ENCODE assay signal across 15 cellular contexts in the genomic region with DNA sequence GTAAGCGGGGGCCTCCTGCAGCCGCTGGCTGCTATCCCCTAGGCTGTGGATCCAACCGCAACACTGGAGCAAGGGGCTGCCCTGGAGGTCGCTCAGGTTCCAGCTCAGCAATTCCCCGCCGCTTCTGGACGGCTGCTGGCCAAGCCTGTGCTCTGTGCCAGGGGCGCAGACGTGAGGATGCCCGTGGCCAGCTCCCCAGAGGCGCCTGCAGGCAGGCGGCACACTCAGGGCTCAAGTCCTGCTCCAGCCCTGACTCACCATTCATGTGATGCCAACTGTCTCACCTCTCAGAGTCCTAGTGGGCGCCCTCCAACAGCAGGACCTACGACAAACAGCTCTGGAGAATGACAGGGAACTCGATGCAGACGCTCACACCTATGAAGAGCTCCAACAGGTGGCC. TPM values are rescaled to one million over a fixed set of nuclear protein-coding genes. Genes with fewer than 3 reads are reported as not detected.
A peak's percentile ranks its signal among the peaks of the same experiment; 100 is the strongest.
DNase-seq lines count a peak whose midpoint lies in the region; ATAC-seq and TF ChIP-seq lines count a peak whose summit lies in the region.
"Had no signal": no experiment of that assay in that cellular context is flagged by ENCODE, and none has a peak within 500 bp of the region (broad histone marks: within the 10 kb centered on the region; RNA-seq: fewer than 3 reads in every experiment).

No MANE protein-coding gene starts in this region.

- ATAC-seq in GM23338 (no peak), left ventricle myocardium superior (peak; percentile 82)
- ATAC-seq: activated CD8-positive, alpha-beta memory T cell treated with anti-CD3 and anti-CD28 coated beads, Interleukin-2, amount 10 ng/mL, durations not matched to agents 7 days and 5 days had no signal

- H4K20me1 ChIP-seq in GM23338 (replicated peaks; ENCODE audit: insufficient read depth), result no peaks in the 10 kb centered on the region
- H4K20me1 ChIP-seq in osteoblast (ENCODE audit: insufficient read depth, low read length), result peaks cover 31% of the 10 kb centered on the region

- H3K27ac Mint-ChIP-seq in GM23338, result peak overlapping the region; percentile 88
- H3K27ac Mint-ChIP-seq in immature natural killer cell, result no peak overlapping the region
- H3K27ac Mint-ChIP-seq: activated CD8-positive, alpha-beta memory T cell treated with anti-CD3 and anti-CD28 coated beads, Interleukin-2, amount 10 ng/mL, durations not matched to agents 7 days and 5 days had no signal

- no peaks in the 10 kb centered on the region for H3K9me2 ChIP-seq in GM23338 (ENCODE audit: insufficient read depth)

- H3K4me1 ChIP-seq in GM23338 (ENCODE audit: insufficient read depth) (no peaks in the 10 kb centered on the region), osteoblast (ENCODE audit: insufficient read depth, low read length) (peaks cover 10% of the 10 kb centered on the region)

- H2AFZ ChIP-seq in GM23338 (no peak overlapping the region), osteoblast (ENCODE audit: low read length) (no peak overlapping the region)

- intact Hi-C loops in left ventricle myocardium superior (cut with micrococcal nuclease), result no loop called here

- no peaks in the 10 kb centered on the region for H3K9me3 Mint-ChIP-seq in GM23338
- no peaks in the 10 kb centered on the region for H3K9me3 Mint-ChIP-seq in immature natural killer cell
- H3K9me3 Mint-ChIP-seq: naive B cell had no signal

- H3K36me3 ChIP-seq in GM23338 (ENCODE audit: insufficient read depth), result no peaks in the 10 kb centered on the region
- no peaks in the 10 kb centered on the region for H3K36me3 ChIP-seq in osteoblast (ENCODE audit: insufficient read depth, low read length)

- H3K4me3 Mint-ChIP-seq in GM23338 (no peak overlapping the region), immature natural killer cell (no peak overlapping the region)
- H3K4me3 Mint-ChIP-seq: activated CD8-positive, alpha-beta memory T cell treated with anti-CD3 and anti-CD28 coated beads, Interleukin-2, amount 10 ng/mL, durations not matched to agents 7 days and 5 days had no signal

- in situ Hi-C loops in GM13977 (cut with MboI; ENCODE audit: low pct_unique_long_range_greater_than_20kb, low sequenced_read_pairs, unreplicated experiment), result no loop called here

- DNase-seq in GM23338 (ENCODE audit: low spot score) (no peak), anterior cingulate cortex (lab: John Stamatoyannopoulos, UW) (peak in 41 of 58 donors; percentile 29 to 85 (median 63)), left ventricle myocardium superior (peak; percentile 84), osteoblast (ENCODE audit: insufficient read length, low spot score, missing footprints) (peak; percentile 82), GM13977 (ENCODE audit: low spot score) (no peak), activated gamma-delta T cell treated with Interleukin-2 at 50 U/mL for 16 hours (no peak), immature natural killer cell (no peak), GM19240 (ENCODE audit: insufficient read length, low spot score) (no peak)
- DNase-seq: activated CD8-positive, alpha-beta memory T cell treated with anti-CD3 and anti-CD28 coated beads, Interleukin-2, amount 10 ng/mL, durations not matched to agents 7 days and 5 days; activated naive CD4-positive, alpha-beta T cell treated with Interleukin-2 at 50 U/mL for 16 hours; COR-L47; effector CD4-positive, alpha-beta T cell; naive B cell; NCI-H146; T-helper 1 cell had no signal

- H3K27ac ChIP-seq in GM23338 (ENCODE audit: low read depth), result no peak overlapping the region
- no peak overlapping the region for H3K27ac ChIP-seq in osteoblast (ENCODE audit: low read depth, low read length)

- H3K27me3 ChIP-seq in GM23338 (ENCODE audit: insufficient read depth), result no peaks in the 10 kb centered on the region
- no peaks in the 10 kb centered on the region for H3K27me3 ChIP-seq in osteoblast (ENCODE audit: insufficient read depth, low read length)

- H3K4me3 ChIP-seq in GM23338 (no peak overlapping the region), osteoblast (ENCODE audit: insufficient read depth, low read length) (no peak overlapping the region)

- no peaks in the 10 kb centered on the region for H3K9me3 ChIP-seq in osteoblast (ENCODE audit: low read depth, low read length)

- H3K4me2 ChIP-seq in GM23338, result no peak overlapping the region
- H3K4me2 ChIP-seq in osteoblast (ENCODE audit: insufficient read depth, low read length), result no peak overlapping the region

- H3K36me3 Mint-ChIP-seq in GM23338 (ENCODE audit: low read depth) (peaks cover 20% of the 10 kb centered on the region), immature natural killer cell (no peaks in the 10 kb centered on the region)
- H3K36me3 Mint-ChIP-seq: activated CD8-positive, alpha-beta memory T cell treated with anti-CD3 and anti-CD28 coated beads, Interleukin-2, amount 10 ng/mL, durations not matched to agents 7 days and 5 days; naive B cell had no signal

- H3K79me2 ChIP-seq in GM23338 (replicated peaks; ENCODE audit: insufficient read depth), result peaks cover 35% of the 10 kb centered on the region
- H3K79me2 ChIP-seq in osteoblast (ENCODE audit: insufficient read depth, low read length), result peaks cover 12% of the 10 kb centered on the region

- H3K27me3 Mint-ChIP-seq in GM23338 (ENCODE audit: insufficient read depth, low read depth, poor library complexity), result peaks cover 4% of the 10 kb centered on the region
- H3K27me3 Mint-ChIP-seq in immature natural killer cell (ENCODE audit: low read depth in 3 of 3), result peaks cover 0 to 2% (median 0%) of the 10 kb centered on the region in 3 donors
- H3K27me3 Mint-ChIP-seq: activated CD8-positive, alpha-beta memory T cell treated with anti-CD3 and anti-CD28 coated beads, Interleukin-2, amount 10 ng/mL, durations not matched to agents 7 days and 5 days; naive B cell had no signal

- peaks cover 26% of the 10 kb centered on the region for H3K4me1 Mint-ChIP-seq in GM23338
- H3K4me1 Mint-ChIP-seq in immature natural killer cell, result peaks cover 0 to 3% of the 10 kb centered on the region in 2 donors
- H3K4me1 Mint-ChIP-seq: activated CD8-positive, alpha-beta memory T cell treated with anti-CD3 and anti-CD28 coated beads, Interleukin-2, amount 10 ng/mL, durations not matched to agents 7 days and 5 days had no signal

- TF ChIP-seq CTCF in GM23338 (conservative IDR thresholded peaks at IDR 0.05; ENCODE audit: low read depth in 2 of 2) (no peak), osteoblast (IDR thresholded peaks at IDR 0.05; ENCODE audit: extremely low read depth, low read depth, low read length) (no peak), GM13977 (IDR thresholded peaks at IDR 0.05; ENCODE audit: extremely low read depth, insufficient read depth, missing control alignments) (no peak)

- H3F3A ChIP-seq in GM23338 (replicated peaks; ENCODE audit: low read depth), result no peaks in the 10 kb centered on the region

TF ChIP-seq in GM23338, 12 proteins besides CTCF, POLR2A, EP300 and RAD21 (continues in another document):
- TF ChIP-seq STAT1 (IDR thresholded peaks at IDR 0.05; ENCODE audit: unreplicated experiment) (no peak), EZH2 (IDR thresholded peaks at IDR 0.05; ENCODE audit: low read depth, unreplicated experiment) (no peak), EZH2phosphoT487 (IDR thresholded peaks at IDR 0.05; ENCODE audit: unreplicated experiment) (no peak), POLR2AphosphoS5 (IDR thresholded peaks at IDR 0.05; ENCODE audit: low read depth) (no peak)

RNA-seq across cellular contexts. Expression of a gene that starts 31.6 kb away (rescaled TPM):
- total RNA-seq in GM23338 (2014; rRNA removed; shearing (Covaris generic)), result 28.5 and 38.3 TPM in 2 replicates
- 5.2 and 5.8 TPM in 2 replicates for polyA plus RNA-seq in GM23338 (2016; fragmentation: Nextera tagmentation; extraction: Ambion mirVana)
- total RNA-seq in left ventricle myocardium superior, result 3.8 TPM
- 3.8 and 4.3 TPM in 2 replicates for total RNA-seq in osteoblast
- polyA plus RNA-seq in immature natural killer cell, result 1 to 10 TPM in 2 of 3 donors, not detected in 1; 1.2 to 2.6 TPM

Comparison
In these comparisons a context has a peak if more than half of its experiments do, and no peak if none do; other contexts are left out.
1. DNase-seq: peak in anterior cingulate cortex (41 of 58), left ventricle myocardium superior (single experiment) and osteoblast (single experiment); none in GM23338 (single experiment), GM13977 (single experiment), activated gamma-delta T cell treated with Interleukin-2 at 50 U/mL for 16 hours (single experiment), immature natural killer cell (0 of 3) and GM19240 (single experiment).